ENCODE assay signal across 15 cellular contexts in the genomic region with DNA sequence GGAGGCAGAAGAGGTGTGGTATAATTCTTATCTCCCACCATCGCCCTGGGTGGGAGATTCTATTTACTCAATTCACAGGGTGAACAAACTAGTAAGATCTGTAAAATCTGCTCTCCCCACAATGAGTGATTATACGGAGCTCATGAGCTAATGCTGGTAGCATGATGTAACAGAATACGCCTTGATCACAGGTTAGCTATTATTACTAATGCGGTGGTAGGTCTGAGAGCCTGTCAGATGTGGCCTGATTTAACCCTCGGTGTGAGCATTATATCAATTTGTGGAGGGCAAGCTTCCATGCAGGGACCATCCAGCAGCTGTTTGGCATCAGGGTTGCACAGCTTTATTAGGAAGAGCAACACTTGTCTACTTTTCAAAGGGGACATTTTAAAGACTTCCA. TPM values are rescaled to one million over a fixed set of nuclear protein-coding genes. Genes with fewer than 3 reads are reported as not detected.
DNase-seq lines count a peak whose midpoint lies in the region; ATAC-seq and TF ChIP-seq lines count a peak whose summit lies in the region.
"Had no signal": no experiment of that assay in that cellular context is flagged by ENCODE, and none has a peak within 500 bp of the region (broad histone marks: within the 10 kb centered on the region; RNA-seq: fewer than 3 reads in every experiment).

No MANE protein-coding gene starts in this region.

- H3K4me1 ChIP-seq in CD8-positive, alpha-beta T cell (ENCODE audit: insufficient read depth, low read length), result no peaks in the 10 kb centered on the region
- H3K4me1 ChIP-seq in trophoblast cell (ENCODE audit: control insufficient read depth in 1 of 2, insufficient read depth in 2 of 2, low read length in 2 of 2), result peaks cover 9 to 12% of the 10 kb centered on the region in 2 experiments
- H3K4me1 ChIP-seq: prostate gland had no signal

- ATAC-seq in CD8-positive, alpha-beta T cell, result peak; percentile 73
- no peak for ATAC-seq in HG02840 (IDR thresholded peaks at IDR 0.05; ENCODE audit: low FRiP score, unreplicated experiment)
- ATAC-seq: activated naive CD8-positive, alpha-beta T cell treated with anti-CD3 and anti-CD28 coated beads, Interleukin-2, amount 50 U/mL, for 24 hours; HepG2; stimulated activated naive B cell treated with anti-CD40 and anti-IgM and Interleukin-4, amounts not matched to agents 10 μg/mL and 1 μg/mL and 100 μg/mL, for 72 hours had no signal

- peaks cover 11% of the 10 kb centered on the region for H3K4me1 Mint-ChIP-seq in CD8-positive, alpha-beta T cell (ENCODE audit: low read depth)
- H3K4me1 Mint-ChIP-seq: stimulated activated naive B cell treated with anti-CD40 and anti-IgM and Interleukin-4, amounts not matched to agents 10 μg/mL and 1 μg/mL and 100 μg/mL, for 72 hours had no signal

- intact Hi-C loops in CD8-positive, alpha-beta T cell (cut with DNase I, micrococcal nuclease), result no loop called here

- no peak overlapping the region for H2BK120ac ChIP-seq in trophoblast cell (ENCODE audit: insufficient read depth, low read length, poor library complexity)

- H3K9me3 ChIP-seq in CD8-positive, alpha-beta T cell (ENCODE audit: low read length), result no peaks in the 10 kb centered on the region
- no peaks in the 10 kb centered on the region for H3K9me3 ChIP-seq in trophoblast cell (ENCODE audit: insufficient read depth, low read depth, low read length)
- H3K9me3 ChIP-seq: prostate gland had no signal

- H3K36me3 Mint-ChIP-seq in CD8-positive, alpha-beta T cell, result no peaks in the 10 kb centered on the region
- H3K36me3 Mint-ChIP-seq: stimulated activated naive B cell treated with anti-CD40 and anti-IgM and Interleukin-4, amounts not matched to agents 10 μg/mL and 1 μg/mL and 100 μg/mL, for 72 hours had no signal

- H2BK12ac ChIP-seq in trophoblast cell (ENCODE audit: low read length), result no peak overlapping the region

- no peak for DNase-seq in CD8-positive, alpha-beta T cell
- DNase-seq in NCI-H1694 treated with DMSO at 0.1 percent for 48 hours (lab: John Stamatoyannopoulos, UW) (peak; percentile 100), astrocyte of the spinal cord (ENCODE audit: low read depth, low spot score) (peak; percentile 30), trophoblast cell (peak; percentile 51 to 84), foreskin fibroblast (no peak), AML-193 (lab: John Stamatoyannopoulos, UW) (no peak), NOMO-1 treated with dmso at 0.1 percent for 144 hours (lab: John Stamatoyannopoulos, UW; ENCODE audit: unreplicated experiment) (no peak)
- DNase-seq: activated naive CD8-positive, alpha-beta T cell treated with anti-CD3 and anti-CD28 coated beads, Interleukin-2, amount 50 U/mL, for 24 hours; dermis blood vessel endothelial cell; SIG-M5; stimulated activated naive B cell treated with anti-CD40 and anti-IgM and Interleukin-4, amounts not matched to agents 10 μg/mL and 1 μg/mL and 100 μg/mL, for 72 hours had no signal

- CTCF ChIA-PET in CD8-positive, alpha-beta T cell (lab: Charles Lee), result interaction anchor here (0.9 to 4.3 kb wide), 6 partner anchors 13 to 491 kb away, joined by 3 to 17 read pairs (median 3); a partner anchor contains a TSS

- no peak overlapping the region for H3K23ac ChIP-seq in trophoblast cell (ENCODE audit: low read length)

- H4K12ac ChIP-seq in trophoblast cell (ENCODE audit: low read depth, low read length), result no peak overlapping the region

- no peak overlapping the region for H4K8ac ChIP-seq in trophoblast cell (ENCODE audit: low read depth, low read length)

- H3K79me2 ChIP-seq in trophoblast cell (ENCODE audit: control insufficient read depth, insufficient read depth, low read length, poor library complexity), result no peaks in the 10 kb centered on the region

- H3K27me3 ChIP-seq in CD8-positive, alpha-beta T cell (ENCODE audit: insufficient read depth, low read length), result no peaks in the 10 kb centered on the region
- H3K27me3 ChIP-seq in trophoblast cell (ENCODE audit: insufficient read depth, low read length), result no peaks in the 10 kb centered on the region

- H3K18ac ChIP-seq in trophoblast cell (ENCODE audit: low read length), result no peak overlapping the region

- TF ChIP-seq CTCF in CD8-positive, alpha-beta T cell (IDR thresholded peaks at IDR 0.05), result no peak
- TF ChIP-seq CTCF in astrocyte of the spinal cord (IDR thresholded peaks at IDR 0.05; ENCODE audit: low read depth, low read length) (no peak), foreskin fibroblast (IDR thresholded peaks at IDR 0.05; ENCODE audit: low read depth, low read length) (no peak)

- H3K9me3 Mint-ChIP-seq in CD8-positive, alpha-beta T cell, result no peaks in the 10 kb centered on the region
- H3K9me3 Mint-ChIP-seq: activated naive CD8-positive, alpha-beta T cell treated with anti-CD3 and anti-CD28 coated beads, Interleukin-2, amount 50 U/mL, for 24 hours; stimulated activated naive B cell treated with anti-CD40 and anti-IgM and Interleukin-4, amounts not matched to agents 10 μg/mL and 1 μg/mL and 100 μg/mL, for 72 hours had no signal

- in situ Hi-C loops in astrocyte of the spinal cord (cut with HindIII; ENCODE audit: low sequenced_read_pairs), result no loop called here

- no peak overlapping the region for H2AK5ac ChIP-seq in trophoblast cell (ENCODE audit: low read length)

- peak overlapping the region; percentile 24 for H3K27ac Mint-ChIP-seq in CD8-positive, alpha-beta T cell
- H3K27ac Mint-ChIP-seq: activated naive CD8-positive, alpha-beta T cell treated with anti-CD3 and anti-CD28 coated beads, Interleukin-2, amount 50 U/mL, for 24 hours; stimulated activated naive B cell treated with anti-CD40 and anti-IgM and Interleukin-4, amounts not matched to agents 10 μg/mL and 1 μg/mL and 100 μg/mL, for 72 hours had no signal

- H3K27ac ChIP-seq in CD8-positive, alpha-beta T cell (ENCODE audit: low read depth, low read length), result no peak overlapping the region
- no peak overlapping the region for H3K27ac ChIP-seq in trophoblast cell (ENCODE audit: low read depth, low read length)
- H3K27ac ChIP-seq: prostate gland had no signal

- H3K27me3 Mint-ChIP-seq in CD8-positive, alpha-beta T cell (ENCODE audit: low read depth), result peaks cover 2% of the 10 kb centered on the region
- H3K27me3 Mint-ChIP-seq: stimulated activated naive B cell treated with anti-CD40 and anti-IgM and Interleukin-4, amounts not matched to agents 10 μg/mL and 1 μg/mL and 100 μg/mL, for 72 hours had no signal

- H3K36me3 ChIP-seq in CD8-positive, alpha-beta T cell (ENCODE audit: insufficient read depth, low read length), result no peaks in the 10 kb centered on the region
- no peaks in the 10 kb centered on the region for H3K36me3 ChIP-seq in trophoblast cell (ENCODE audit: control insufficient read depth in 1 of 2, insufficient read depth in 2 of 2, low read length in 2 of 2)
- H3K36me3 ChIP-seq: prostate gland had no signal

- H3K79me1 ChIP-seq in trophoblast cell (ENCODE audit: low read length), result peaks cover 2% of the 10 kb centered on the region

- POLR2A ChIA-PET in CD8-positive, alpha-beta T cell (lab: Charles Lee), result interaction anchor here (1.2 to 1.7 kb wide), 3 partner anchors 11 to 41 kb away, joined by 3 to 4 read pairs (median 3); no protein-coding TSS in a partner anchor

- no peak overlapping the region for H3K4me3 ChIP-seq in CD8-positive, alpha-beta T cell (ENCODE audit: low read depth, low read length)
- H3K4me3 ChIP-seq in astrocyte of the spinal cord (ENCODE audit: low read depth, low read length), result no peak overlapping the region
- H3K4me3 ChIP-seq in trophoblast cell (ENCODE audit: low read depth, low read length), result no peak overlapping the region
- no peak overlapping the region for H3K4me3 ChIP-seq in foreskin fibroblast (ENCODE audit: low read depth in 1 of 2, low read length in 2 of 2)
- H3K4me3 ChIP-seq: prostate gland had no signal

- no peak overlapping the region for H2BK5ac ChIP-seq in trophoblast cell (ENCODE audit: low read depth, low read length, poor library complexity)

- H3K9ac ChIP-seq in trophoblast cell (ENCODE audit: low read length), result no peak overlapping the region

- H3K4me2 ChIP-seq in trophoblast cell (ENCODE audit: low read length), result no peak overlapping the region

- no peak overlapping the region for H4K91ac ChIP-seq in trophoblast cell (ENCODE audit: low read depth, low read length)

- H3K14ac ChIP-seq in trophoblast cell (ENCODE audit: low read length), result no peak overlapping the region

- H3K4me3 Mint-ChIP-seq in CD8-positive, alpha-beta T cell, result no peak overlapping the region
- H3K4me3 Mint-ChIP-seq: activated naive CD8-positive, alpha-beta T cell treated with anti-CD3 and anti-CD28 coated beads, Interleukin-2, amount 50 U/mL, for 24 hours; stimulated activated naive B cell treated with anti-CD40 and anti-IgM and Interleukin-4, amounts not matched to agents 10 μg/mL and 1 μg/mL and 100 μg/mL, for 72 hours had no signal

- WGBS in trophoblast cell (ENCODE audit: extremely low coverage, insufficient coverage, insufficient read length), result no CpG with 5 or more reads among the region's 5 CpGs

- H2AFZ ChIP-seq in trophoblast cell (ENCODE audit: insufficient read depth, low read length, poor library complexity), result no peak overlapping the region

- H3K4ac ChIP-seq in trophoblast cell (ENCODE audit: low read depth, low read length), result no peak overlapping the region

RNA-seq across cellular contexts. Expression of a gene that starts 18.5 kb away (rescaled TPM):
- total RNA-seq in CD8-positive, alpha-beta T cell, result not detected
- polyA plus RNA-seq in trophoblast cell (2013), result 0.04 TPM in 1 of 2 replicates, not detected in the other
- total RNA-seq: dermis blood vessel endothelial cell, HepG2, mucosa of gallbladder had no signal
- polyA plus RNA-seq: HepG2 had no signal

RNA-seq across cellular contexts. Expression of a gene that starts 32.4 kb away (rescaled TPM):
- total RNA-seq in CD8-positive, alpha-beta T cell, result 1 to 10 TPM; 7.6 to 9.8 TPM
- polyA plus RNA-seq in trophoblast cell (2013), result 4.5 and 4.6 TPM in 2 replicates

Comparison
In these comparisons a context has a peak if more than half of its experiments do, and no peak if none do; other contexts are left out.
1. DNase-seq: peak in NCI-H1694 treated with DMSO at 0.1 percent for 48 hours (single experiment), astrocyte of the spinal cord (single experiment) and trophoblast cell (2 of 2); none in CD8-positive, alpha-beta T cell (0 of 7), foreskin fibroblast (0 of 2), AML-193 (0 of 2) and NOMO-1 treated with dmso at 0.1 percent for 144 hours (single experiment).